20 cellular contexts compared by ENCODE assay signal in the genomic region with DNA sequence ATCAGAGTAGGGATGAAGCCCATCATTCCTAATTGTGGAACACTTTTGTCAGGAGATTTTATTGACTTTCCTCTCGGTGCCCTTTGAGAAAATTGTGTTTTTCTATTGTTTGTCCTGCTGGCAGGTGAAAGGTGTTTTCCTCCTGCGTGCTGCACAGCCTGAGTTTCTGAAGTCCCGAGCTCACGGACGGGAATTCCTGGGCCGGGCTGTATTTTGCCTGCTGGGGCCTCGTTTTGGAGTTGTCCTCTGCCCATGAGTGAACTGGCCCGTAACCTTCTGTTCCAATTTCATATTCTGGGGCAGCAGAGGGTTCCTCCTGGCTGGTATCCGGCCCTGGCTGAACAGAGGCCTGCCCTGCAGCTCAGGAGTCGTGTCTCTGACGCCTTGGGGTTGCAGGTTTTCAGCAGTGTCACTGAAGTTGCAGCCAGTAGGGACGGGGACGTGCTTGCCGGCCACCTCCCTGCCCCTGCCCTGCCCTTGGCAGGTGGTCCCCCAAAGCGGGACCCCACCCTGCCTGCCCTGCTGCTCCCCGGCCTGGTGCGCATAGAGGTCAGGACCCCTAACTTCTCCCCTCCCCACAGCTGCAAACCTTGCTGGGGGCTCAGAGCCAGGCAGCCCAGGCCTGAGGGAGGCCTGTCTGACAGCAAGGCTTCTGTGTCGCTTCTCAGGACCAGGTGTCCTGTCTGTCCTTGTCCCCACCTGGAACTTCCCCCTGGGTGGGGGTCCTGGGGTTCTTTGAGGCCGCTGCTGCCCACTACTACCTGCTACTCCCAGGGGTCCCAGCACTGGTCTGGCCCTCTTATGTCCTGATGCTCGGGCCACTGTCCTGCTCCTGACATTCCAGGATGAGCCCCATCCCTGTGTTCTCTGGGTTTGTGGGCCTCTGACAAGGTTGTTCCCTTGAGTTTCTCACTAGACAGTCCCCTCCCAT. TPM values are rescaled to one million over a fixed set of nuclear protein-coding genes. Genes with fewer than 3 reads are reported as not detected.
DNase-seq lines count a peak whose midpoint lies in the region; ATAC-seq and TF ChIP-seq lines count a peak whose summit lies in the region.
"Had no signal": no experiment of that assay in that cellular context is flagged by ENCODE, and none has a peak within 500 bp of the region (broad histone marks: within the 10 kb centered on the region; RNA-seq: fewer than 3 reads in every experiment).

No MANE protein-coding gene starts in this region.

- H3K4me3 ChIP-seq in esophagus squamous epithelium = no peak overlapping the region
- H3K4me3 ChIP-seq in mesenchymal stem cell (ENCODE audit: insufficient read depth in 1 of 2, low read depth in 1 of 2, low read length in 2 of 2) = no peak overlapping the region
- H3K4me3 ChIP-seq in stomach smooth muscle (ENCODE audit: low read length in 2 of 2) = peak overlapping the region; percentile 22 to 32
- H3K4me3 ChIP-seq in body of pancreas = no peak overlapping the region
- H3K4me3 ChIP-seq in SJCRH30 = no peak overlapping the region
- H3K4me3 ChIP-seq in H7 (ENCODE audit: insufficient read depth, low read depth, low read length) = no peak overlapping the region
- H3K4me3 ChIP-seq: GM23338, pancreas, upper lobe of left lung had no signal

- intact Hi-C loops in esophagus squamous epithelium (cut with DNase I) = no loop called here
- intact Hi-C loops in body of pancreas (cut with DNase I) = no loop called here

- DNase-seq in NAMALWA (ENCODE audit: low spot score) (peak; percentile 35), esophagus squamous epithelium (lab: John Stamatoyannopoulos, UW) (no peak), mesenchymal stem cell (no peak), body of pancreas (no peak), SJCRH30 (no peak), H7 (no peak)
- DNase-seq: activated CD4-positive, alpha-beta memory T cell treated with anti-CD3 and anti-CD28 coated beads for 36 hours; activated naive CD4-positive, alpha-beta T cell; amygdala; effector CD8-positive, alpha-beta T cell; MM.1S; NCI-H187 treated with DMSO at 0.1 percent for 48 hours; NCI-H446 treated with DMSO at 0.1 percent for 48 hours; stimulated activated CD4-positive, alpha-beta T cell treated with anti-CD3 and anti-CD28 coated beads, Interleukin-2, amount 100 ng/mL, for 24 hours; stimulated activated naive CD8-positive, alpha-beta T cell treated with anti-CD3 and anti-CD28 coated beads, Interleukin-15, Interleukin-2, amounts not matched to agents 100 U/mL and 50 U/mL, for 24 hours had no signal

- H3K27ac ChIP-seq in esophagus squamous epithelium (peak overlapping the region in 3 of 4 donors; percentile 53 to 58 (median 53)), mesenchymal stem cell (ENCODE audit: low read length, poor library complexity, severe bottlenecking) (no peak overlapping the region), stomach smooth muscle (ENCODE audit: low read length) (peak overlapping the region; percentile 84), body of pancreas (no peak overlapping the region), SJCRH30 (no peak overlapping the region)
- H3K27ac ChIP-seq: pancreas had no signal

- peak overlapping the region; percentile 2 for H2AK5ac ChIP-seq in mesenchymal stem cell (ENCODE audit: low read length, severe bottlenecking)

- no peaks in the 10 kb centered on the region for H3K36me3 ChIP-seq in esophagus squamous epithelium
- H3K36me3 ChIP-seq in mesenchymal stem cell (ENCODE audit: control insufficient read depth in 1 of 2, insufficient read depth in 2 of 2, low read depth in 1 of 2, low read length in 2 of 2) = no peaks in the 10 kb centered on the region
- no peaks in the 10 kb centered on the region for H3K36me3 ChIP-seq in stomach smooth muscle (ENCODE audit: control insufficient read depth in 2 of 2, insufficient read depth in 2 of 2, low read length in 2 of 2)
- H3K36me3 ChIP-seq in body of pancreas (replicated peaks in 1 of 2; ENCODE audit: insufficient read depth in 1 of 2, low read depth in 2 of 2) = no peaks in the 10 kb centered on the region
- H3K36me3 ChIP-seq in SJCRH30 = no peaks in the 10 kb centered on the region
- H3K36me3 ChIP-seq in H7 (replicated peaks; ENCODE audit: control insufficient read depth, insufficient read depth, low read length) = no peaks in the 10 kb centered on the region
- H3K36me3 ChIP-seq: pancreas, upper lobe of left lung had no signal

- no peak overlapping the region for H3K18ac ChIP-seq in mesenchymal stem cell (ENCODE audit: low read depth in 1 of 2, low read length in 2 of 2)

- no peak overlapping the region for H2BK12ac ChIP-seq in mesenchymal stem cell (ENCODE audit: low read length in 2 of 2)

- H3K4me2 ChIP-seq in mesenchymal stem cell (ENCODE audit: low read length, poor library complexity, severe bottlenecking) = no peak overlapping the region
- H3K4me2 ChIP-seq: GM23338 had no signal

- TF ChIP-seq CTCF in esophagus squamous epithelium (IDR thresholded peaks at IDR 0.05) (no peak), body of pancreas (IDR thresholded peaks at IDR 0.05) (no peak)

- peaks cover under 1 to 33% (median 8%) of the 10 kb centered on the region in 3 donors for H3K4me1 ChIP-seq in esophagus squamous epithelium
- peaks cover 34% of the 10 kb centered on the region for H3K4me1 ChIP-seq in mesenchymal stem cell (ENCODE audit: control insufficient read depth, insufficient read depth, low read depth, low read length)
- peaks cover 80% of the 10 kb centered on the region for H3K4me1 ChIP-seq in stomach smooth muscle (ENCODE audit: control insufficient read depth, insufficient read depth, low read length)
- no peaks in the 10 kb centered on the region for H3K4me1 ChIP-seq in body of pancreas
- H3K4me1 ChIP-seq in SJCRH30 = peaks cover 37% of the 10 kb centered on the region
- H3K4me1 ChIP-seq: pancreas had no signal

- ATAC-seq in body of pancreas = no peak
- ATAC-seq: esophagus mucosa; GM23338; pancreas; stimulated activated naive CD8-positive, alpha-beta T cell treated with anti-CD3 and anti-CD28 coated beads, Interleukin-15, Interleukin-2, amounts not matched to agents 100 U/mL and 50 U/mL, for 24 hours had no signal

- H3K4ac ChIP-seq in mesenchymal stem cell (ENCODE audit: low read depth in 1 of 2, low read length in 2 of 2) = no peak overlapping the region

- H3K9me3 ChIP-seq in esophagus squamous epithelium (no peaks in the 10 kb centered on the region), mesenchymal stem cell (ENCODE audit: control insufficient read depth, low read length) (no peaks in the 10 kb centered on the region), stomach smooth muscle (ENCODE audit: control insufficient read depth in 2 of 2, low read length in 2 of 2) (no peaks in the 10 kb centered on the region), body of pancreas (no peaks in the 10 kb centered on the region), SJCRH30 (replicated peaks) (no peaks in the 10 kb centered on the region)
- H3K9me3 ChIP-seq: pancreas, upper lobe of left lung had no signal

- H3K9ac ChIP-seq in mesenchymal stem cell (ENCODE audit: low read length) (no peak overlapping the region), stomach smooth muscle (ENCODE audit: low read length in 2 of 2) (peak overlapping the region; percentile 36 to 38)

- 78 to 85% methylated on average over 10 of the region's 20 CpGs for WGBS in esophagus squamous epithelium, 2 donors
- WGBS in mesenchymal stem cell = 84% methylated on average over 19 of the region's 20 CpGs
- 76 to 82% methylated on average over 5 to 19 of the region's 20 CpGs for WGBS in body of pancreas, 2 donors

- H2AFZ ChIP-seq in mesenchymal stem cell (ENCODE audit: low read depth, low read length) = no peak overlapping the region
- H2AFZ ChIP-seq: GM23338 had no signal

- no peak overlapping the region for H3K23ac ChIP-seq in mesenchymal stem cell (ENCODE audit: low read length in 2 of 2)

- H2BK15ac ChIP-seq in mesenchymal stem cell (ENCODE audit: low read depth, poor library complexity, severe bottlenecking) = no peak overlapping the region

- H2BK120ac ChIP-seq in mesenchymal stem cell (ENCODE audit: low read depth, low read length) = no peak overlapping the region

- H3K14ac ChIP-seq in mesenchymal stem cell (ENCODE audit: low read length in 2 of 2) = no peak overlapping the region

- no peaks in the 10 kb centered on the region for H3K79me1 ChIP-seq in mesenchymal stem cell (replicated peaks; ENCODE audit: low read length, poor library complexity, severe bottlenecking)

- no peak for TF ChIP-seq POLR2A in esophagus squamous epithelium (IDR thresholded peaks at IDR 0.05)
- no peak for TF ChIP-seq POLR2A in body of pancreas (IDR thresholded peaks at IDR 0.05)

- no peak overlapping the region for H2BK5ac ChIP-seq in mesenchymal stem cell (ENCODE audit: low read depth, low read length, poor library complexity, severe bottlenecking)

- no peak overlapping the region for H4K91ac ChIP-seq in mesenchymal stem cell (ENCODE audit: low read length)

- peaks cover 0 to 1% (median 0%) of the 10 kb centered on the region in 4 donors for H3K27me3 ChIP-seq in esophagus squamous epithelium
- peaks cover 0 to 28% of the 10 kb centered on the region in 2 experiments for H3K27me3 ChIP-seq in mesenchymal stem cell (ENCODE audit: control insufficient read depth in 1 of 2, insufficient read depth in 1 of 2, low read length in 2 of 2)
- H3K27me3 ChIP-seq in stomach smooth muscle (ENCODE audit: control insufficient read depth in 1 of 2, insufficient read depth in 2 of 2, low read length in 2 of 2) = no peaks in the 10 kb centered on the region
- H3K27me3 ChIP-seq in body of pancreas = no peaks in the 10 kb centered on the region
- no peaks in the 10 kb centered on the region for H3K27me3 ChIP-seq in SJCRH30
- no peaks in the 10 kb centered on the region for H3K27me3 ChIP-seq in H7 (ENCODE audit: control insufficient read depth, insufficient read depth, low read length)
- H3K27me3 ChIP-seq: pancreas, upper lobe of left lung had no signal

- H4K8ac ChIP-seq in mesenchymal stem cell (ENCODE audit: low read length) = no peak overlapping the region

RNA-seq across cellular contexts. Expression of gene SLX9, which starts 49.0 kb away (rescaled TPM):
- 10 to 100 TPM; 10.2 to 16.1 (median 11.1) TPM for total RNA-seq in esophagus squamous epithelium
- polyA plus RNA-seq in mesenchymal stem cell (2013, experiment 1 of 2) = 14.7 TPM
- 15.1 TPM for polyA plus RNA-seq in mesenchymal stem cell (2013, experiment 2 of 2)
- 1 to 10 TPM; 5.6 to 9.3 TPM for total RNA-seq in body of pancreas
- 26.8 and 32.3 TPM in 2 replicates for total RNA-seq in SJCRH30 (2014; rRNA removed; shearing (Covaris generic))
- total RNA-seq in H7 (2014; rRNA removed; shearing (Covaris generic)) = 30.3 and 35.0 TPM in 2 replicates

Comparison
In these comparisons a context has a peak if more than half of its experiments do, and no peak if none do; other contexts are left out.
1. H3K27ac ChIP-seq: peak in esophagus squamous epithelium (3 of 4) and stomach smooth muscle (single experiment); none in mesenchymal stem cell (single experiment), body of pancreas (0 of 4) and SJCRH30 (single experiment).
2. H3K4me3 ChIP-seq: peak in stomach smooth muscle (2 of 2); none in esophagus squamous epithelium (0 of 4), mesenchymal stem cell (0 of 2), body of pancreas (0 of 2), SJCRH30 (single experiment) and H7 (single experiment).